Comparison of ENCODE assay signal across 12 cellular contexts in genomic region chr4:1233641-1234277, GRCh38. TPM values are rescaled to one million over a fixed set of nuclear protein-coding genes. Genes with fewer than 3 reads are reported as not detected.
DNase-seq lines count a peak whose midpoint lies in the region; ATAC-seq and TF ChIP-seq lines count a peak whose summit lies in the region.
"Had no signal": no experiment of that assay in that cellular context is flagged by ENCODE, and none has a peak within 500 bp of the region (broad histone marks: within the 10 kb centered on the region; RNA-seq: fewer than 3 reads in every experiment).

No MANE protein-coding gene starts in this region.

- no peak for ATAC-seq in body of pancreas
- ATAC-seq in psoas muscle = peak in 2 of 4 donors; percentile 20 to 43
- no peak for ATAC-seq in GM21423 (IDR thresholded peaks at IDR 0.05; ENCODE audit: unreplicated experiment)

- H3K4me3 ChIP-seq in GM12875 (ENCODE audit: low read depth, low read length) (no peak overlapping the region), body of pancreas (no peak overlapping the region), right atrium auricular region (no peak overlapping the region), psoas muscle (no peak overlapping the region)

- TF ChIP-seq CTCF in GM12875 (IDR thresholded peaks at IDR 0.05; ENCODE audit: borderline replicate concordance, insufficient read depth, low read depth, low read length) = peak; percentile 2; the same call in 1 of the 2 replicates
- no peak for TF ChIP-seq CTCF in body of pancreas (IDR thresholded peaks at IDR 0.05)
- peak; percentile 21 to 64 for TF ChIP-seq CTCF in right atrium auricular region (IDR thresholded peaks at IDR 0.05)
- TF ChIP-seq CTCF in psoas muscle (IDR thresholded peaks at IDR 0.05) = no peak

- H3K4me1 ChIP-seq in body of pancreas (peaks cover 3% of the 10 kb centered on the region), right atrium auricular region (peaks cover 0 to 29% of the 10 kb centered on the region in 2 donors), psoas muscle (peaks cover 13% of the 10 kb centered on the region)

- H3K36me3 ChIP-seq in body of pancreas (replicated peaks in 1 of 2; ENCODE audit: insufficient read depth in 1 of 2, low read depth in 2 of 2) (peaks cover 8 to 46% of the 10 kb centered on the region in 2 donors), right atrium auricular region (peaks cover 80% of the 10 kb centered on the region), psoas muscle (ENCODE audit: insufficient read depth in 1 of 2, low read depth in 1 of 2) (peaks cover 0 to 68% of the 10 kb centered on the region in 2 donors)

- H3K27ac ChIP-seq in body of pancreas (peak overlapping the region in 3 of 4 donors; percentile 21 to 25 (median 25)), right atrium auricular region (peak overlapping the region in 1 of 2 donors; percentile 43), psoas muscle (no peak overlapping the region)

- H3K27me3 ChIP-seq in body of pancreas (no peaks in the 10 kb centered on the region), right atrium auricular region (no peaks in the 10 kb centered on the region), psoas muscle (ENCODE audit: insufficient read depth in 3 of 3, low read length in 2 of 3) (no peaks in the 10 kb centered on the region)

- peak in 2 of 4 donors; percentile 27 to 32 for DNase-seq in body of pancreas
- no peak for DNase-seq in right atrium auricular region (ENCODE audit: low spot score)
- peak; percentile 48 to 64 for DNase-seq in psoas muscle
- DNase-seq in kidney tubule cell (ENCODE audit: low spot score) = no peak
- DNase-seq in NCI-H1436 (lab: John Stamatoyannopoulos, UW) = no peak
- DNase-seq in stimulated activated naive CD4-positive, alpha-beta T cell treated with Interleukin-2 at 50 U/mL for 16 hours (lab: John Stamatoyannopoulos, UW) = no peak
- DNase-seq: activated naive CD4-positive, alpha-beta T cell; DMS79 treated with DMSO at 0.1 percent for 48 hours; NCI-H2081 treated with DMSO at 0.1 percent for 48 hours; stimulated activated CD4-positive, alpha-beta T cell treated with anti-CD3 and anti-CD28 coated beads, Interleukin-2, amount 100 ng/mL, for 48 hours had no signal

- no peaks in the 10 kb centered on the region for H3K9me3 ChIP-seq in body of pancreas
- H3K9me3 ChIP-seq in right atrium auricular region = no peaks in the 10 kb centered on the region
- H3K9me3 ChIP-seq in psoas muscle = no peaks in the 10 kb centered on the region

- 70 to 78% methylated on average over 26 to 28 of the region's 29 CpGs for WGBS in body of pancreas, 2 donors
- 61 to 68% (median 61%) methylated on average over 29 of the region's 29 CpGs for WGBS in psoas muscle, 3 donors

- TF ChIP-seq POLR2A in body of pancreas (IDR thresholded peaks at IDR 0.05) = no peak

- intact Hi-C loops in body of pancreas (cut with DNase I) = no loop called here
- intact Hi-C loops in psoas muscle (cut with DNase I) = no loop called here

RNA-seq across cellular contexts. Expression of gene CTBP1, which starts 15.2 kb away (rescaled TPM):
- total RNA-seq in body of pancreas = 100 to 1,000 TPM; 148 to 458 TPM
- 100 to 1,000 TPM; 104 to 140 TPM for total RNA-seq in right atrium auricular region
- total RNA-seq in psoas muscle = 100 to 1,000 TPM; 122 to 165 (median 142) TPM
- 100 to 1,000 TPM; 109 to 156 (median 116) TPM for polyA plus RNA-seq in psoas muscle

RNA-seq across cellular contexts. Expression of gene MAEA, which starts 55.9 kb away (rescaled TPM):
- total RNA-seq in body of pancreas (10 to 100 TPM; 68.7 to 88.0 TPM), right atrium auricular region (10 to 100 TPM; 46.0 to 51.7 TPM), psoas muscle (10 to 100 TPM; 26.7 to 39.6 (median 33.2) TPM)
- polyA plus RNA-seq in psoas muscle = 10 to 100 TPM; 30.3 to 41.6 (median 38.9) TPM

Comparison
In these comparisons a context has a peak if more than half of its experiments do, and no peak if none do; other contexts are left out.
1. CTCF ChIP-seq: peak in GM12875 (single experiment) and right atrium auricular region (2 of 2); none in body of pancreas (0 of 7) and psoas muscle (single experiment).
2. DNase-seq: peak in psoas muscle (2 of 2); none in right atrium auricular region (single experiment), kidney tubule cell (single experiment), NCI-H1436 (single experiment) and stimulated activated naive CD4-positive, alpha-beta T cell treated with Interleukin-2 at 50 U/mL for 16 hours (single experiment).